8 cellular contexts compared by ENCODE assay signal in the genomic region with DNA sequence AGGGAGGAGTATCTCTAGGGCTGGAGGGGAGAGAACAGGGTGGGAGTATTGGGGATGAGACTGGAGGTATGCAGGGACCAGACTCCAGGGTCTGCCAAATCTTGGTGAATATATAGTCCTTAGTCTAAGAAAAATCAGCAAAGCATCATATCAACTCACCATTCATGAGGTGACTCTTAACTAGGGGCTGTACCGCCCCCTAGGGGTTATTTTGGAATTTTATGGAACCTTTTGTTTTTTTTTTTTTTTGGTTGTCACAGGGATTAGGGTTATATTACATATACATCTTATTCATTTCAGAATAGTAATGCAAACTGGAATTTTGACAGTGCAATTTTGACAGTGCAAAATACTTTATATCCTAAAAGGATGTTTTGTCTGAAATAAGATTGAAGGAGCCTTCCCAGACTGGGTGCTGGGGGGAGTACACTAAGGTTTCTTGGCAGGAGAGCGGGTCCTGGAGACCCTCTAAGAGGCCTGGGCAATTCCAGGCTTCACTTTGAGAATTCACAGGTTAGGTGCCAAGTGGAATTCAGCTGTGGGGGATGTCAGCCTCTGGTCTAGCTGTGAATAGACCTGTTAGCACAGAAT. TPM values are rescaled to one million over a fixed set of nuclear protein-coding genes. Genes with fewer than 3 reads are reported as not detected.
DNase-seq lines count a peak whose midpoint lies in the region; ATAC-seq and TF ChIP-seq lines count a peak whose summit lies in the region.

No MANE protein-coding gene starts in this region.

- WGBS in liver = 51% methylated on average over 2 of the region's 2 CpGs

- H3K27me3 Mint-ChIP-seq in brain = peaks cover 37% of the 10 kb centered on the region

- no peak overlapping the region for H3K4me3 ChIP-seq in BJ (ENCODE audit: low read depth, low read length)
- no peak overlapping the region for H3K4me3 ChIP-seq in liver (ENCODE audit: low read depth in 1 of 3, low read length in 3 of 3)

- POLR2A ChIA-PET in BJ (lab: Charles Lee) = no interaction called here
- POLR2A ChIA-PET in RWPE1 (lab: Yijun Ruan, JAX; ENCODE audit: low non-redundant PET) = no interaction called here

- H3K4me3 Mint-ChIP-seq in brain = peak overlapping the region in 2 of 5 experiments; percentile 9 to 18

- TF ChIP-seq CTCF in BJ (IDR thresholded peaks at IDR 0.05; ENCODE audit: insufficient read depth, low read depth, low read length) (peak; percentile 67), brain (conservative IDR thresholded peaks at IDR 0.05) (peak; percentile 59 to 75), liver (IDR thresholded peaks at IDR 0.05; ENCODE audit: low read depth, low read length, missing input control) (peak; percentile 59), RWPE1 (conservative IDR thresholded peaks at IDR 0.05; ENCODE audit: low read depth) (no peak; the same call in 1 of the 2 replicates)

- H3K27ac Mint-ChIP-seq in brain = peak overlapping the region in 3 of 5 experiments; percentile 24 to 80 (median 77)

- no peaks in the 10 kb centered on the region for H3K27me3 ChIP-seq in BJ (ENCODE audit: control insufficient read depth, insufficient read depth, low read length)
- no peaks in the 10 kb centered on the region for H3K27me3 ChIP-seq in liver (ENCODE audit: control insufficient read depth in 4 of 4, insufficient read depth in 4 of 4, low read length in 3 of 4)

- no peak overlapping the region for H3K9ac ChIP-seq in liver (ENCODE audit: low read depth in 1 of 2, low read length in 2 of 2)

- no peaks in the 10 kb centered on the region for H3K36me3 Mint-ChIP-seq in brain

- ATAC-seq in HG03442 (IDR thresholded peaks at IDR 0.05; ENCODE audit: unreplicated experiment) (no peak), GM18867 (IDR thresholded peaks at IDR 0.05; ENCODE audit: unreplicated experiment) (no peak)

- H3K9me3 Mint-ChIP-seq in brain = peaks cover 0 to 17% (median 0%) of the 10 kb centered on the region in 5 experiments

- peak; percentile 81 for TF ChIP-seq RAD21 in liver (IDR thresholded peaks at IDR 0.05)

- CTCF ChIA-PET in BJ (lab: Yijun Ruan, JAX) (interaction anchor here (0.8 to 2.9 kb wide), 8 partner anchors 8 to 167 kb away, joined by 3 to 12 read pairs (median 6); a partner anchor contains a TSS), RWPE1 (lab: Yijun Ruan, JAX) (no interaction called here)

- no peaks in the 10 kb centered on the region for H3K36me3 ChIP-seq in BJ (ENCODE audit: control insufficient read depth, insufficient read depth, low read length)
- H3K36me3 ChIP-seq in liver (ENCODE audit: control insufficient read depth in 4 of 4, insufficient read depth in 3 of 4, low read depth in 1 of 4, low read length in 3 of 4) = no peaks in the 10 kb centered on the region

- H3K4me1 Mint-ChIP-seq in brain = peaks cover 41% of the 10 kb centered on the region

- DNase-seq in BJ (ENCODE audit: low read depth) (no peak), GM03348 (ENCODE audit: low spot score) (peak; percentile 64), NOMO-1 treated with DMSO at 0.1 percent for 48 hours (lab: John Stamatoyannopoulos, UW; ENCODE audit: unreplicated experiment) (peak; percentile 64), RWPE1 (ENCODE audit: low spot score) (no peak)

- H3K27ac ChIP-seq in liver (ENCODE audit: low read depth in 1 of 2, low read length in 2 of 2) = peak overlapping the region; percentile 3 to 41
- H3K27ac ChIP-seq in RWPE1 = no peak overlapping the region

- H3K9me3 ChIP-seq in liver (ENCODE audit: control insufficient read depth in 4 of 4, low read length in 3 of 4) = no peaks in the 10 kb centered on the region

- peaks cover 0 to 10% (median 5%) of the 10 kb centered on the region in 4 donors for H3K4me1 ChIP-seq in liver (ENCODE audit: control insufficient read depth in 4 of 4, insufficient read depth in 4 of 4, low read length in 3 of 4)

TF ChIP-seq in liver, 16 proteins besides CTCF, POLR2A, EP300 and RAD21:
- TF ChIP-seq RXRA (IDR thresholded peaks at IDR 0.05) (no peak), YY1 (IDR thresholded peaks at IDR 0.05) (no peak), JUND (IDR thresholded peaks at IDR 0.05) (no peak), HNF4A (conservative IDR thresholded peaks at IDR 0.05) (no peak), NR2F2 (IDR thresholded peaks at IDR 0.05) (no peak)
- TF ChIP-seq, protein P1, sequence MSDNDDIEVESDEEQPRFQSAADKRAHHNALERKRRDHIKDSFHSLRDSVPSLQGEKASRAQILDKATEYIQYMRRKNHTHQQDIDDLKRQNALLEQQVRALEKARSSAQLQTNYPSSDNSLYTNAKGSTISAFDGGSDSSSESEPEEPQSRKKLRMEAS (IDR thresholded peaks at IDR 0.05) = no peak
- TF ChIP-seq, protein P2, sequence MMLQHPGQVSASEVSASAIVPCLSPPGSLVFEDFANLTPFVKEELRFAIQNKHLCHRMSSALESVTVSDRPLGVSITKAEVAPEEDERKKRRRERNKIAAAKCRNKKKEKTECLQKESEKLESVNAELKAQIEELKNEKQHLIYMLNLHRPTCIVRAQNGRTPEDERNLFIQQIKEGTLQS (IDR thresholded peaks at IDR 0.05) = no peak

RNA-seq across cellular contexts. Expression of a gene that starts 7.5 kb away (rescaled TPM):
- polyA plus RNA-seq in BJ (2011; rRNA removed) (12.7 and 13.7 TPM in 2 replicates), brain (ENCODE audit: insufficient read depth, low read depth, low replicate concordance) (2.5 TPM), liver (10 to 100 TPM in 1 of 2 donors, 1 to 10 TPM in 1; 4.0 to 20.3 TPM)
- 11.4 and 17.2 TPM in 2 replicates for polyA minus RNA-seq in BJ (2011; rRNA and poly(A)+ RNA removed)
- 1 to 10 TPM; 3.6 to 4.3 TPM for total RNA-seq in liver

Comparison
In these comparisons a context has a peak if more than half of its experiments do, and no peak if none do; other contexts are left out.
1. DNase-seq: peak in GM03348 (single experiment) and NOMO-1 treated with DMSO at 0.1 percent for 48 hours (single experiment); none in BJ (single experiment) and RWPE1 (single experiment).